8 cellular contexts compared by ENCODE assay signal in the genomic region with DNA sequence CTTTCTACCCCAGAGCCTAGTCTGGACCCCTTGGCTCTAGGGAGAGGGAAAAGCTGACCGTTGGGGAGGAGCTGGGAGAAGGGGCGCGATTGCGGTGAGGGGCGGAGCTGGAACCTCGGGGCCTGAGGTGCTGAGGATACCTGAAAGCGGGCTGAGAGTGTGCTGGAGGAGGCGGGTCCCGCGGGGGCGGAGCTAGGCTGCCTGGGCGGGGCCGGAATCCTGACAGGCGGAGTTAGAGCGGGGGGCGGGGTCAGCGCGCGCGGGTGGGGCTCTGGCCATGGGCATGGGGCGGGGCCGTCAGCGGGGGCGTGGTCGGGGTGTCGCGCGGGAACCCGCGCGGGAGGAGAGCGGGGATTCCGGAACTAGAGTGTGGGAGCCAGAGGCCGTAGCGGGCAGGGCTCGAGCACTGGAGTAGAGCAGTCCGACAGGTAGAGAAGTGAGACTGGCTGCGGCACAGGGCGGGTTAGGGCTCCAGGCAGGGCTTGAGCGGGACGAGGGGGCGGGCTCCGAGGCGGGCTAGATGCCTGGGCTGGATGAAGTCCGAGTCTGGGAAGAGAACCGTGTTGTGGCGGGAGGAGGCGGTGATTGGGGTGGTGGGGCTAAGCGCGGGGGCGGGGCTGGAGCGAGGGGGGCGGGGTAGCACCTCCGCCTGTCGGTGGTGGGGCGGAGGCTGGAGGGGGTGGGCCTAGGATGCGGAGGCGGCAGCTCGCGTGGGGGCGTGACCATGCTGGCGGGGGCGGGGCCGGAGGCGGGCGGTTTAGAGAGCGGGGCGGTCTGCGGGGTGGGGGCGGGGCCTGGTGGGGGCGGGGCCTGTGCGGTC. TPM values are rescaled to one million over a fixed set of nuclear protein-coding genes. Genes with fewer than 3 reads are reported as not detected.
DNase-seq lines count a peak whose midpoint lies in the region; ATAC-seq and TF ChIP-seq lines count a peak whose summit lies in the region.

TSS of gene INAFM1 (plus strand) at position 815 of the 820 bp plus-strand sequence. CDS start 35 bp downstream, outside the sequence.

- CTCF ChIA-PET in AG04450 (lab: Charles Lee) = interaction anchor here (0.6 to 2.0 kb wide), 5 partner anchors 11 to 1319 kb away, joined by 3 to 10 read pairs (median 5); partner anchors contain the start of gene DHX34

- H3K4me1 Mint-ChIP-seq in central memory CD8-positive, alpha-beta T cell = peaks cover 36% of the 10 kb centered on the region

- no peaks in the 10 kb centered on the region for H3K27me3 Mint-ChIP-seq in central memory CD8-positive, alpha-beta T cell

- peak within 1 kb of the TSS; percentile 92 for H3K27ac Mint-ChIP-seq in central memory CD8-positive, alpha-beta T cell (ENCODE audit: low read depth)

- no peaks in the 10 kb centered on the region; the same call in 1 of the 2 replicates for H3K9me3 ChIP-seq in AG04450 (ENCODE audit: control insufficient read depth, insufficient read depth, low read length)

- peak within 1 kb of the TSS; percentile 97 for H3K27ac ChIP-seq in AG04450 (ENCODE audit: low read depth, low read length)

- DNase-seq in AG04450 (ENCODE audit: low read depth, low spot score) = peak; percentile 79
- peak; percentile 85 for DNase-seq in NCI-H460 (ENCODE audit: extremely low read depth, low read depth)
- DNase-seq in central memory CD8-positive, alpha-beta T cell (ENCODE audit: low spot score in 2 of 2) = peak; percentile 97 to 99
- peak; percentile 83 for DNase-seq in kidney glomerular epithelial cell (lab: John Stamatoyannopoulos, UW)
- DNase-seq in stimulated activated CD4-positive, alpha-beta T cell treated with anti-CD3 and anti-CD28 coated beads, Interleukin-15, amount 100 ng/mL, for 24 hours = peak; percentile 100

- POLR2A ChIA-PET in AG04450 (lab: Yijun Ruan, JAX) = interaction anchor here (0.6 to 2.9 kb wide), 11 partner anchors 10 to 161 kb away, joined by 3 to 24 read pairs (median 4); partner anchors contain the start of genes CCDC9, SAE1 and ZC3H4

- no peaks in the 10 kb centered on the region for H3K9me3 Mint-ChIP-seq in central memory CD8-positive, alpha-beta T cell

- H3K4me3 ChIP-seq in AG04450 (ENCODE audit: low read depth, low read length) = peak within 1 kb of the TSS; percentile 81

- no peak for TF ChIP-seq CTCF in AG04450 (IDR thresholded peaks at IDR 0.05; ENCODE audit: low read depth, low read length)

- in situ Hi-C loops in GM18951 (cut with MboI; ENCODE audit: low sequenced_read_pairs, unreplicated experiment) = no loop called here

- H3K27me3 ChIP-seq in AG04450 (ENCODE audit: control insufficient read depth, insufficient read depth, low read length) = no peaks in the 10 kb centered on the region

- ATAC-seq in HG03342 (IDR thresholded peaks at IDR 0.05; ENCODE audit: unreplicated experiment) = peak; percentile 37
- peak; percentile 72 to 75 for ATAC-seq in activated CD4-positive, CD25-positive, alpha-beta regulatory T cell treated with anti-CD3 and anti-CD28 coated beads, Interleukin-2, amount 50 U/mL, for 24 hours
- peak; percentile 75 for ATAC-seq in central memory CD8-positive, alpha-beta T cell (replicated peaks; ENCODE audit: extremely low read depth, poor library complexity, severe bottlenecking)

- peak; percentile 52 for TF ChIP-seq POLR2A in GM18951 (IDR thresholded peaks at IDR 0.05; ENCODE audit: extremely low read depth, insufficient read depth, insufficient read length)

- H3K36me3 Mint-ChIP-seq in central memory CD8-positive, alpha-beta T cell (ENCODE audit: insufficient read depth) = peaks cover 33% of the 10 kb centered on the region

- peak within 1 kb of the TSS; percentile 87 for H3K4me3 Mint-ChIP-seq in central memory CD8-positive, alpha-beta T cell

RNA-seq across cellular contexts. Expression of gene INAFM1, which starts in this region (rescaled TPM):
- polyA plus RNA-seq in AG04450 (2011; rRNA removed) = 2.4 and 5.0 TPM in 2 replicates
- polyA minus RNA-seq in AG04450 (2011; rRNA and poly(A)+ RNA removed) = 1.0 and 1.3 TPM in 2 replicates
- total RNA-seq in NCI-H460 (2014; rRNA removed; shearing (Covaris generic)) = 1.7 TPM in 2 replicates
- polyA plus RNA-seq in NCI-H460 (2014; cell fraction: nucleus; rRNA removed) = 1.9 and 3.3 TPM in 2 replicates

Comparison
In these comparisons a context has a peak if more than half of its experiments do, and no peak if none do; other contexts are left out.
1. Peak in every context shown above with its lines: DNase-seq, ATAC-seq, H3K4me3 ChIP-seq and H3K27ac ChIP-seq.